ENCODE assay signal across 9 cellular contexts in genomic region chr9:37963936-37964739, GRCh38.
DNase-seq lines count a peak whose midpoint lies in the region; ATAC-seq and TF ChIP-seq lines count a peak whose summit lies in the region.
"Had no signal": no experiment of that assay in that cellular context is flagged by ENCODE, and none has a peak within 500 bp of the region (broad histone marks: within the 10 kb centered on the region; RNA-seq: fewer than 3 reads in every experiment).

No MANE protein-coding gene starts in this region.

- no peak overlapping the region for H3K4me3 Mint-ChIP-seq in activated CD4-positive, alpha-beta T cell treated with anti-CD3 and anti-CD28 coated beads for 36 hours
- no peak overlapping the region for H3K4me3 Mint-ChIP-seq in activated CD4-positive, alpha-beta T cell treated with anti-CD3 and anti-CD28 coated beads, Interleukin-2, amount 10 ng/mL, durations not matched to agents 7 days and 5 days
- H3K4me3 Mint-ChIP-seq: B cell had no signal

- H3K4me1 Mint-ChIP-seq in activated CD4-positive, alpha-beta T cell treated with anti-CD3 and anti-CD28 coated beads for 36 hours = peaks cover 14% of the 10 kb centered on the region
- peaks cover 5% of the 10 kb centered on the region for H3K4me1 Mint-ChIP-seq in activated CD4-positive, alpha-beta T cell treated with anti-CD3 and anti-CD28 coated beads, Interleukin-2, amount 10 ng/mL, durations not matched to agents 7 days and 5 days
- H3K4me1 Mint-ChIP-seq: B cell had no signal

- intact Hi-C loops in activated CD4-positive, alpha-beta T cell treated with anti-CD3 and anti-CD28 coated beads for 36 hours (cut with DNase I, micrococcal nuclease) = no loop called here
- intact Hi-C loops in ovary (cut with DNase I) = no loop called here

- H3K36me3 Mint-ChIP-seq in activated CD4-positive, alpha-beta T cell treated with anti-CD3 and anti-CD28 coated beads for 36 hours (ENCODE audit: low read depth) = no peaks in the 10 kb centered on the region
- H3K36me3 Mint-ChIP-seq in activated CD4-positive, alpha-beta T cell treated with anti-CD3 and anti-CD28 coated beads, Interleukin-2, amount 10 ng/mL, durations not matched to agents 7 days and 5 days (ENCODE audit: low read depth) = no peaks in the 10 kb centered on the region

- no peaks in the 10 kb centered on the region for H3K27me3 Mint-ChIP-seq in activated CD4-positive, alpha-beta T cell treated with anti-CD3 and anti-CD28 coated beads for 36 hours
- H3K27me3 Mint-ChIP-seq in activated CD4-positive, alpha-beta T cell treated with anti-CD3 and anti-CD28 coated beads, Interleukin-2, amount 10 ng/mL, durations not matched to agents 7 days and 5 days = no peaks in the 10 kb centered on the region
- H3K27me3 Mint-ChIP-seq: B cell had no signal

- H3K27ac ChIP-seq in skin epidermis = peak overlapping the region in 16 of 21 experiments; percentile 7 to 78 (median 60)
- H3K27ac ChIP-seq in ovary = no peak overlapping the region

- H3K27me3 ChIP-seq in ovary = no peaks in the 10 kb centered on the region

- DNase-seq in activated CD4-positive, alpha-beta T cell treated with anti-CD3 and anti-CD28 coated beads for 36 hours = no peak
- DNase-seq in activated CD4-positive, alpha-beta T cell treated with anti-CD3 and anti-CD28 coated beads, Interleukin-2, amount 10 ng/mL, durations not matched to agents 7 days and 5 days = no peak
- peak; percentile 66 for DNase-seq in glomerular visceral epithelial cell (ENCODE audit: extremely low spot score)
- DNase-seq in SK-N-DZ (ENCODE audit: low spot score) = no peak
- no peak for DNase-seq in ovary

- peaks cover under 1% of the 10 kb centered on the region for H3K4me1 ChIP-seq in ovary (ENCODE audit: insufficient read depth)

- H3K27ac Mint-ChIP-seq in activated CD4-positive, alpha-beta T cell treated with anti-CD3 and anti-CD28 coated beads for 36 hours = peak overlapping the region; percentile 15
- H3K27ac Mint-ChIP-seq in activated CD4-positive, alpha-beta T cell treated with anti-CD3 and anti-CD28 coated beads, Interleukin-2, amount 10 ng/mL, durations not matched to agents 7 days and 5 days = no peak overlapping the region
- H3K27ac Mint-ChIP-seq: B cell had no signal

- 70 to 78% (median 74%) methylated on average over 15 of the region's 15 CpGs for WGBS in ovary, 3 donors

- CTCF ChIA-PET in activated CD4-positive, alpha-beta T cell treated with anti-CD3 and anti-CD28 coated beads for 36 hours (lab: Charles Lee) = no interaction called here
- CTCF ChIA-PET in activated CD4-positive, alpha-beta T cell treated with anti-CD3 and anti-CD28 coated beads, Interleukin-2, amount 10 ng/mL, durations not matched to agents 7 days and 5 days (lab: Charles Lee) = no interaction called here

- H3K9me3 ChIP-seq in ovary = no peaks in the 10 kb centered on the region

- H3K36me3 ChIP-seq in ovary = no peaks in the 10 kb centered on the region

- POLR2A ChIA-PET in activated CD4-positive, alpha-beta T cell treated with anti-CD3 and anti-CD28 coated beads for 36 hours (lab: Charles Lee) = no interaction called here
- POLR2A ChIA-PET in activated CD4-positive, alpha-beta T cell treated with anti-CD3 and anti-CD28 coated beads, Interleukin-2, amount 10 ng/mL, durations not matched to agents 7 days and 5 days (lab: Charles Lee) = no interaction called here

- no peak for TF ChIP-seq POLR2A in ovary (IDR thresholded peaks at IDR 0.05)

- no peaks in the 10 kb centered on the region for H3K9me3 Mint-ChIP-seq in activated CD4-positive, alpha-beta T cell treated with anti-CD3 and anti-CD28 coated beads for 36 hours (ENCODE audit: low read depth)
- H3K9me3 Mint-ChIP-seq in activated CD4-positive, alpha-beta T cell treated with anti-CD3 and anti-CD28 coated beads, Interleukin-2, amount 10 ng/mL, durations not matched to agents 7 days and 5 days = no peaks in the 10 kb centered on the region

- no peak overlapping the region for H3K4me3 ChIP-seq in skin epidermis
- no peak overlapping the region for H3K4me3 ChIP-seq in ovary

- no peak for TF ChIP-seq CTCF in ovary (IDR thresholded peaks at IDR 0.05)

- no peak for TF ChIP-seq EP300 in ovary (IDR thresholded peaks at IDR 0.05)

- peak; percentile 63 for ATAC-seq in activated CD4-positive, alpha-beta T cell treated with anti-CD3 and anti-CD28 coated beads for 36 hours
- peak; percentile 83 for ATAC-seq in SK-N-SH treated with all-trans-retinoic acid at 6 μM for 48 hours
- no peak for ATAC-seq in HG02870 (IDR thresholded peaks at IDR 0.05; ENCODE audit: unreplicated experiment)

TF ChIP-seq in SK-N-SH treated with all-trans-retinoic acid at 6 μM for 48 hours, 23 proteins besides CTCF, POLR2A, EP300 and RAD21 (continues in another document):
- TF ChIP-seq POU6F1 (CRISPR knock-in tag; IDR thresholded peaks at IDR 0.05; ENCODE audit: borderline replicate concordance, low read depth) (no peak), OSR1 (CRISPR knock-in tag; IDR thresholded peaks at IDR 0.05) (no peak), ZFP3 (CRISPR knock-in tag; IDR thresholded peaks at IDR 0.05) (peak; percentile 46; the same call in 1 of the 2 replicates), TCF4 (CRISPR knock-in tag; IDR thresholded peaks at IDR 0.05; ENCODE audit: borderline replicate concordance) (no peak), ISL1 (CRISPR knock-in tag; IDR thresholded peaks at IDR 0.05) (peak; percentile 14; the same call in 1 of the 2 replicates), TOX (CRISPR knock-in tag; IDR thresholded peaks at IDR 0.05; ENCODE audit: borderline replicate concordance) (no peak), GLIS3 (CRISPR knock-in tag; IDR thresholded peaks at IDR 0.05) (0 out of 2 replicates have a peak, but pooled peaks have one; percentile 8), SNAI2 (CRISPR knock-in tag; IDR thresholded peaks at IDR 0.05) (no peak)
- TF ChIP-seq, protein P1, sequence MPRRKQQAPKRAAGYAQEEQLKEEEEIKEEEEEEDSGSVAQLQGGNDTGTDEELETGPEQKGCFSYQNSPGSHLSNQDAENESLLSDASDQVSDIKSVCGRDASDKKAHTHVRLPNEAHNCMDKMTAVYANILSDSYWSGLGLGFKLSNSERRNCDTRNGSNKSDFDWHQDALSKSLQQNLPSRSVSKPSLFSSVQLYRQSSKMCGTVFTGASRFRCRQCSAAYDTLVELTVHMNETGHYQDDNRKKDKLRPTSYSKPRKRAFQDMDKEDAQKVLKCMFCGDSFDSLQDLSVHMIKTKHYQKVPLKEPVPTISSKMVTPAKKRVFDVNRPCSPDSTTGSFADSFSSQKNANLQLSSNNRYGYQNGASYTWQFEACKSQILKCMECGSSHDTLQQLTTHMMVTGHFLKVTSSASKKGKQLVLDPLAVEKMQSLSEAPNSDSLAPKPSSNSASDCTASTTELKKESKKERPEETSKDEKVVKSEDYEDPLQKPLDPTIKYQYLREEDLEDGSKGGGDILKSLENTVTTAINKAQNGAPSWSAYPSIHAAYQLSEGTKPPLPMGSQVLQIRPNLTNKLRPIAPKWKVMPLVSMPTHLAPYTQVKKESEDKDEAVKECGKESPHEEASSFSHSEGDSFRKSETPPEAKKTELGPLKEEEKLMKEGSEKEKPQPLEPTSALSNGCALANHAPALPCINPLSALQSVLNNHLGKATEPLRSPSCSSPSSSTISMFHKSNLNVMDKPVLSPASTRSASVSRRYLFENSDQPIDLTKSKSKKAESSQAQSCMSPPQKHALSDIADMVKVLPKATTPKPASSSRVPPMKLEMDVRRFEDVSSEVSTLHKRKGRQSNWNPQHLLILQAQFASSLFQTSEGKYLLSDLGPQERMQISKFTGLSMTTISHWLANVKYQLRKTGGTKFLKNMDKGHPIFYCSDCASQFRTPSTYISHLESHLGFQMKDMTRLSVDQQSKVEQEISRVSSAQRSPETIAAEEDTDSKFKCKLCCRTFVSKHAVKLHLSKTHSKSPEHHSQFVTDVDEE (CRISPR knock-in tag; IDR thresholded peaks at IDR 0.05) = no peak
- TF ChIP-seq, protein P2, sequence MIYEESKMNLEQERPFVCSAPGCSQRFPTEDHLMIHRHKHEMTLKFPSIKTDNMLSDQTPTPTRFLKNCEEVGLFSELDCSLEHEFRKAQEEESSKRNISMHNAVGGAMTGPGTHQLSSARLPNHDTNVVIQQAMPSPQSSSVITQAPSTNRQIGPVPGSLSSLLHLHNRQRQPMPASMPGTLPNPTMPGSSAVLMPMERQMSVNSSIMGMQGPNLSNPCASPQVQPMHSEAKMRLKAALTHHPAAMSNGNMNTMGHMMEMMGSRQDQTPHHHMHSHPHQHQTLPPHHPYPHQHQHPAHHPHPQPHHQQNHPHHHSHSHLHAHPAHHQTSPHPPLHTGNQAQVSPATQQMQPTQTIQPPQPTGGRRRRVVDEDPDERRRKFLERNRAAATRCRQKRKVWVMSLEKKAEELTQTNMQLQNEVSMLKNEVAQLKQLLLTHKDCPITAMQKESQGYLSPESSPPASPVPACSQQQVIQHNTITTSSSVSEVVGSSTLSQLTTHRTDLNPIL (CRISPR knock-in tag; IDR thresholded peaks at IDR 0.05; ENCODE audit: low read depth) = no peak
- TF ChIP-seq, protein P3, sequence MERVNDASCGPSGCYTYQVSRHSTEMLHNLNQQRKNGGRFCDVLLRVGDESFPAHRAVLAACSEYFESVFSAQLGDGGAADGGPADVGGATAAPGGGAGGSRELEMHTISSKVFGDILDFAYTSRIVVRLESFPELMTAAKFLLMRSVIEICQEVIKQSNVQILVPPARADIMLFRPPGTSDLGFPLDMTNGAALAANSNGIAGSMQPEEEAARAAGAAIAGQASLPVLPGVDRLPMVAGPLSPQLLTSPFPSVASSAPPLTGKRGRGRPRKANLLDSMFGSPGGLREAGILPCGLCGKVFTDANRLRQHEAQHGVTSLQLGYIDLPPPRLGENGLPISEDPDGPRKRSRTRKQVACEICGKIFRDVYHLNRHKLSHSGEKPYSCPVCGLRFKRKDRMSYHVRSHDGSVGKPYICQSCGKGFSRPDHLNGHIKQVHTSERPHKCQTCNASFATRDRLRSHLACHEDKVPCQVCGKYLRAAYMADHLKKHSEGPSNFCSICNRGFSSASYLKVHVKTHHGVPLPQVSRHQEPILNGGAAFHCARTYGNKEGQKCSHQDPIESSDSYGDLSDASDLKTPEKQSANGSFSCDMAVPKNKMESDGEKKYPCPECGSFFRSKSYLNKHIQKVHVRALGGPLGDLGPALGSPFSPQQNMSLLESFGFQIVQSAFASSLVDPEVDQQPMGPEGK (CRISPR knock-in tag; IDR thresholded peaks at IDR 0.05; ENCODE audit: borderline replicate concordance) = no peak

Comparison
In these comparisons a context has a peak if more than half of its experiments do, and no peak if none do; other contexts are left out.
1. H3K27ac ChIP-seq: peak in skin epidermis (16 of 21); none in ovary (0 of 2).